In genomic region chr11:10107522-10107921, GRCh38 we compare ENCODE assay signal across 22 cellular contexts.
"Had no signal": no experiment of that assay in that cellular context is flagged by ENCODE, and none has a peak within 500 bp of the region (broad histone marks: within the 10 kb centered on the region; RNA-seq: fewer than 3 reads in every experiment).

No MANE protein-coding gene starts in this region.

- H3K4me3 Mint-ChIP-seq: activated B cell treated with CpG ODN at 0.5 μM for 24 hours; activated CD8-positive, alpha-beta memory T cell treated with anti-CD3 and anti-CD28 coated beads, Interleukin-2, amount 10 ng/mL, durations not matched to agents 7 days and 5 days; activated CD8-positive, alpha-beta T cell treated with anti-CD3 and anti-CD28 coated beads, Interleukin-2, amount 10 ng/mL, durations not matched to agents 7 days and 5 days; activated naive CD4-positive, alpha-beta T cell treated with anti-CD3 and anti-CD28 coated beads, Interleukin-2, amount 50 U/mL, for 24 hours; activated naive CD8-positive, alpha-beta T cell treated with anti-CD3 and anti-CD28 coated beads, Interleukin-2, amount 50 U/mL, for 24 hours; dendritic cell treated with granulocyte-macrophage colony-stimulating factor and Interleukin-4, amounts not matched to agents 40 ng/mL and 50 ng/mL, for 4 days; endodermal cell had no signal

- H3K36me3 ChIP-seq: breast epithelium, left ventricle myocardium inferior, transverse colon had no signal

- H3K27ac Mint-ChIP-seq: activated B cell treated with CpG ODN at 0.5 μM for 24 hours; activated CD8-positive, alpha-beta memory T cell treated with anti-CD3 and anti-CD28 coated beads, Interleukin-2, amount 10 ng/mL, durations not matched to agents 7 days and 5 days; activated CD8-positive, alpha-beta T cell treated with anti-CD3 and anti-CD28 coated beads, Interleukin-2, amount 10 ng/mL, durations not matched to agents 7 days and 5 days; activated naive CD4-positive, alpha-beta T cell treated with anti-CD3 and anti-CD28 coated beads, Interleukin-2, amount 50 U/mL, for 24 hours; activated naive CD8-positive, alpha-beta T cell treated with anti-CD3 and anti-CD28 coated beads, Interleukin-2, amount 50 U/mL, for 24 hours; activated T-helper 2 cell treated with anti-CD3 and anti-CD28 coated beads, Interferon-gamma antibody, Interleukin-2, Interleukin-4, amounts not matched to agents 10 μg/mL and 5 μg/mL and 100 μg/mL, durations not matched to agents 14 hours and 24 hours and 36 hours; dendritic cell treated with granulocyte-macrophage colony-stimulating factor and Interleukin-4, amounts not matched to agents 40 ng/mL and 50 ng/mL, for 4 days; endodermal cell had no signal

- H3K4me1 ChIP-seq: breast epithelium, transverse colon had no signal

- H3K9me3 ChIP-seq: breast epithelium, left ventricle myocardium inferior, mucosa of descending colon, transverse colon had no signal

- H3K4me1 Mint-ChIP-seq: activated B cell treated with CpG ODN at 0.5 μM for 24 hours; activated CD8-positive, alpha-beta memory T cell treated with anti-CD3 and anti-CD28 coated beads, Interleukin-2, amount 10 ng/mL, durations not matched to agents 7 days and 5 days; activated naive CD4-positive, alpha-beta T cell treated with anti-CD3 and anti-CD28 coated beads, Interleukin-2, amount 50 U/mL, for 24 hours; activated naive CD8-positive, alpha-beta T cell treated with anti-CD3 and anti-CD28 coated beads, Interleukin-2, amount 50 U/mL, for 24 hours had no signal

- H3K9me3 Mint-ChIP-seq: activated naive CD4-positive, alpha-beta T cell treated with anti-CD3 and anti-CD28 coated beads, Interleukin-2, amount 50 U/mL, for 24 hours; activated naive CD8-positive, alpha-beta T cell treated with anti-CD3 and anti-CD28 coated beads, Interleukin-2, amount 50 U/mL, for 24 hours; activated T-helper 2 cell treated with anti-CD3 and anti-CD28 coated beads, Interferon-gamma antibody, Interleukin-2, Interleukin-4, amounts not matched to agents 10 μg/mL and 5 μg/mL and 100 μg/mL, durations not matched to agents 14 hours and 24 hours and 36 hours; nephron had no signal

- DNase-seq: activated B cell treated with CpG ODN at 0.5 μM for 24 hours; activated CD8-positive, alpha-beta memory T cell treated with anti-CD3 and anti-CD28 coated beads, Interleukin-2, amount 10 ng/mL, durations not matched to agents 7 days and 5 days; activated CD8-positive, alpha-beta T cell treated with anti-CD3 and anti-CD28 coated beads, Interleukin-2, amount 10 ng/mL, durations not matched to agents 7 days and 5 days; activated naive CD8-positive, alpha-beta T cell treated with anti-CD3 and anti-CD28 coated beads, Interleukin-2, amount 50 U/mL, for 24 hours; activated T-cell treated with anti-CD3 and anti-CD28 coated beads, Interleukin-2, amount 50 U/mL, for 48 hours; central memory CD4-positive, alpha-beta T cell; endodermal cell; foreskin melanocyte; left ventricle myocardium inferior; mucosa of descending colon; posterior cingulate gyrus; right cardiac atrium; stimulated activated CD4-positive, alpha-beta T cell treated with anti-CD3 and anti-CD28 coated beads, Interleukin-2, amount 100 ng/mL, for 48 hours; stimulated activated naive CD4-positive, alpha-beta T cell treated with Interleukin-2 at 50 U/mL for 16 hours; transverse colon had no signal

- H3K36me3 Mint-ChIP-seq: activated CD8-positive, alpha-beta memory T cell treated with anti-CD3 and anti-CD28 coated beads, Interleukin-2, amount 10 ng/mL, durations not matched to agents 7 days and 5 days had no signal

- H3K4me3 ChIP-seq: breast epithelium, left ventricle myocardium inferior, lung, mucosa of descending colon, transverse colon had no signal

- H3K27me3 ChIP-seq: breast epithelium, transverse colon had no signal

- ATAC-seq: activated CD8-positive, alpha-beta memory T cell treated with anti-CD3 and anti-CD28 coated beads, Interleukin-2, amount 10 ng/mL, durations not matched to agents 7 days and 5 days; activated CD8-positive, alpha-beta T cell treated with anti-CD3 and anti-CD28 coated beads, Interleukin-2, amount 10 ng/mL, durations not matched to agents 7 days and 5 days; activated naive CD8-positive, alpha-beta T cell treated with anti-CD3 and anti-CD28 coated beads, Interleukin-2, amount 50 U/mL, for 24 hours; esophagus mucosa; mucosa of descending colon; right cardiac atrium had no signal

- H3K27ac ChIP-seq: breast epithelium, left ventricle myocardium inferior, transverse colon had no signal

- H3K27me3 Mint-ChIP-seq: activated B cell treated with CpG ODN at 0.5 μM for 24 hours; activated CD8-positive, alpha-beta memory T cell treated with anti-CD3 and anti-CD28 coated beads, Interleukin-2, amount 10 ng/mL, durations not matched to agents 7 days and 5 days; activated naive CD4-positive, alpha-beta T cell treated with anti-CD3 and anti-CD28 coated beads, Interleukin-2, amount 50 U/mL, for 24 hours; activated naive CD8-positive, alpha-beta T cell treated with anti-CD3 and anti-CD28 coated beads, Interleukin-2, amount 50 U/mL, for 24 hours; dendritic cell treated with granulocyte-macrophage colony-stimulating factor and Interleukin-4, amounts not matched to agents 40 ng/mL and 50 ng/mL, for 4 days had no signal
